In the genomic region with DNA sequence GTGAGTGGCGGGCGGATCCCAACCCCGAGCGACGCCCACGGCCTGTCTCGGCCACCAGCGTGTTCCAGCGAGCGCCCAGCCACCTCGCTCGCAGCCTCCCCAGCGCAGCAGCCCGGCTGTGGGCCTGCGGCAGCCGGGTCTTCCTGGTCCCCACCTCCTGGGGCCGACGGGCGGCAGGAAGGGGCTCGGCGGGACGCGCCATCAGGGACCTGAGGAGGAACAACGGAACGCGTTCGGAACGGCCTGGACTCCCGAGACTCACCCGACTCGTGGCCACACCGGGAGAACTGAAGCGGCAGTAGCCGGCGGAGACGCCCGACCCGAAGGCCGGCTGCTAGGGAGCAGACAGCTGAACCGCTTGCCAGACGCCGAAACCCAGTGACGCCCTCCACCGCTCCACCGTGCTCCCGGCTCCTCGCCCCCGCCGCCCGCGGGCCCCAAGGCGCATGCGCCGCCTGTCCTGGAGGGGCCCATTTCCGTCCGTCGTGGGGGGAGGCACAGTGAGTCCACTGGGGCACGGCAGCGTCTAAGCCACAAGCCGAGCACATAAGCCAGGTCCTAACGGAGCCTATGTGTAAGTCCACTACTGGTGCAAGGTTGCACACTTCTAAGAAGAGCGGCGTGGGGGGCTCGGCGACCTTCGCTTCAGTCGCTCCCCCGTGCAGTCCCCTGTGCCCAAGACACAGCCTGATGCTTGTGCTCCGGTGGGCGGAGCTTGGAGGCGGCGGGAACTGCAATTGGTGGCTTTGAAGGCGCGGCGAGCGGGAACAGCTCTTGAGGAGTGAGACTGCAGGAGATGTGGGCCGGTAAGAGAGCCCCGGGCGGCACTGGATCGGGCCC, we compare ENCODE assay signal across 8 cellular contexts. TPM values are rescaled to one million over a fixed set of nuclear protein-coding genes. Genes with fewer than 3 reads are reported as not detected.
DNase-seq lines count a peak whose midpoint lies in the region; ATAC-seq, FAIRE-seq and TF ChIP-seq lines count a peak whose summit lies in the region.

A gene with protein sequence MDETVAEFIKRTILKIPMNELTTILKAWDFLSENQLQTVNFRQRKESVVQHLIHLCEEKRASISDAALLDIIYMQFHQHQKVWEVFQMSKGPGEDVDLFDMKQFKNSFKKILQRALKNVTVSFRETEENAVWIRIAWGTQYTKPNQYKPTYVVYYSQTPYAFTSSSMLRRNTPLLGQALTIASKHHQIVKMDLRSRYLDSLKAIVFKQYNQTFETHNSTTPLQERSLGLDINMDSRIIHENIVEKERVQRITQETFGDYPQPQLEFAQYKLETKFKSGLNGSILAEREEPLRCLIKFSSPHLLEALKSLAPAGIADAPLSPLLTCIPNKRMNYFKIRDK (plus strand): TSS at position 743 of the 840 bp plus-strand sequence. CDS start 4,726 bp downstream, outside the sequence.
A gene (minus strand): TSS at position 414 of the 840 bp plus-strand sequence. CDS start 9,491 bp downstream, outside the sequence.

- TF ChIP-seq EP300 in ovary (IDR thresholded peaks at IDR 0.05) = no peak

- H3K9me3 ChIP-seq in ovary (no peaks in the 10 kb centered on the region), thyroid gland (no peaks in the 10 kb centered on the region)

- FAIRE-seq in GM12891 (lab: Jason Lieb, UNC) = peak; percentile 66

- peak; percentile 77 for DNase-seq in GM12891 (ENCODE audit: insufficient read length, low spot score)
- peak; percentile 88 for DNase-seq in NCI-H1417 treated with DMSO at 0.1 percent for 48 hours (lab: John Stamatoyannopoulos, UW)
- DNase-seq in SW 1271 (lab: John Stamatoyannopoulos, UW) = peak; percentile 90 to 94
- peak; percentile 90 for DNase-seq in activated naive CD8-positive, alpha-beta T cell treated with anti-CD3 and anti-CD28 coated beads, Interleukin-2, amount 50 U/mL, for 16 hours (ENCODE audit: low read depth, low spot score)
- DNase-seq in Right ventricle myocardium inferior (ENCODE audit: missing footprints) = peak; percentile 99
- peak; percentile 99 to 100 (median 99) for DNase-seq in ovary
- DNase-seq in thyroid gland = peak; percentile 100

- WGBS in ovary, 3 donors = 0 to 1% (median 1%) methylated on average over 57 to 80 of the region's 80 CpGs
- 0 to 1% methylated on average over 19 to 23 of the region's 80 CpGs for WGBS in thyroid gland, 2 donors

- intact Hi-C loops in Right ventricle myocardium inferior (cut with DNase I) (loop anchor here (2.0 to 10.0 kb wide), 2 partner anchors 70 to 728 kb away; a partner anchor contains a TSS), ovary (cut with DNase I) (loop anchor here in 1 of 4 donors (2.0 to 10.0 kb wide), 2 partner anchors 70 to 728 kb away; a partner anchor contains a TSS), thyroid gland (cut with DNase I) (loop anchor here (10.0 kb wide), 2 partner anchors 68 to 308 kb away; a partner anchor contains a TSS)

- H3K36me3 ChIP-seq in ovary (no peaks in the 10 kb centered on the region), thyroid gland (no peaks in the 10 kb centered on the region)

- TF ChIP-seq POLR2A in GM12891 (IDR thresholded peaks at IDR 0.05; ENCODE audit: low read depth, low read length) (peak; percentile 61), ovary (IDR thresholded peaks at IDR 0.05) (peak; percentile 90), thyroid gland (IDR thresholded peaks at IDR 0.05) (peak in 1 of 2 donors; percentile 91)

- peak within 1 kb of the TSS; percentile 94 to 98 for H3K27ac ChIP-seq in ovary
- H3K27ac ChIP-seq in thyroid gland = peak within 1 kb of the TSS; percentile 93 to 99 (median 94)

- ATAC-seq in HG02798 (IDR thresholded peaks at IDR 0.05; ENCODE audit: poor library complexity, unreplicated experiment) (peak; percentile 86), Right ventricle myocardium inferior (peak; percentile 97)

- H3K27me3 ChIP-seq in ovary = no peaks in the 10 kb centered on the region
- H3K27me3 ChIP-seq in thyroid gland = no peaks in the 10 kb centered on the region

- H3K4me3 ChIP-seq in ovary = peak within 1 kb of the TSS; percentile 81
- H3K4me3 ChIP-seq in thyroid gland (replicated peaks in 1 of 3) = peak within 1 kb of the TSS; percentile 59 to 98 (median 85)

- H3K4me1 ChIP-seq in ovary (ENCODE audit: insufficient read depth) (peaks cover 9% of the 10 kb centered on the region), thyroid gland (peaks cover 10 to 22% of the 10 kb centered on the region in 2 donors)

- peak in 2 of 3 donors; percentile 21 to 28 for TF ChIP-seq CTCF in ovary (IDR thresholded peaks at IDR 0.05)
- peak in 1 of 6 experiments; percentile 18 for TF ChIP-seq CTCF in thyroid gland (IDR thresholded peaks at IDR 0.05)

TF ChIP-seq in GM12891, 5 proteins besides CTCF, POLR2A, EP300 and RAD21:
- no peak; the same call in 1 of the 2 replicates for TF ChIP-seq POU2F2 (IDR thresholded peaks at IDR 0.05; ENCODE audit: low read depth, low read length)
- TF ChIP-seq POLR2AphosphoS5 (IDR thresholded peaks at IDR 0.05; ENCODE audit: low read depth, low read length) = peak; percentile 47; the same call in 1 of the 2 replicates
- peak; percentile 78 for TF ChIP-seq TAF1 (IDR thresholded peaks at IDR 0.05; ENCODE audit: low read depth, low read length)
- TF ChIP-seq PAX5 (IDR thresholded peaks at IDR 0.05; ENCODE audit: insufficient read depth, low read length, severe bottlenecking) = peak; percentile 21

RNA-seq across cellular contexts. Expression of the first gene that starts in this region (rescaled TPM):
- 51.2 TPM for polyA plus RNA-seq in GM12891 (2012; ENCODE audit: low read depth, missing spikeins)
- 8.9 TPM for total RNA-seq in Right ventricle myocardium inferior
- 1 to 10 TPM; 1.4 to 4.0 (median 2.8) TPM for total RNA-seq in ovary
- 1 to 10 TPM; 2.0 to 8.2 TPM for polyA plus RNA-seq in ovary
- total RNA-seq in thyroid gland = 10 to 100 TPM in 1 of 4 donors, 1 to 10 TPM in 3; 5.8 to 14.4 (median 6.7) TPM

RNA-seq across cellular contexts. Expression of the second gene that starts in this region (rescaled TPM):
- polyA plus RNA-seq in GM12891 (2012; ENCODE audit: low read depth, missing spikeins) = 110 TPM
- total RNA-seq in Right ventricle myocardium inferior = 130 TPM
- 10 to 100 TPM; 19.1 to 41.1 (median 25.9) TPM for total RNA-seq in ovary
- polyA plus RNA-seq in ovary = 10 to 100 TPM; 24.3 to 39.6 TPM
- 10 to 100 TPM; 36.8 to 89.1 (median 59.7) TPM for total RNA-seq in thyroid gland

Comparison
In these comparisons a context has a peak if more than half of its experiments do, and no peak if none do; other contexts are left out.
1. Peak in every context shown above with its lines: DNase-seq, ATAC-seq, H3K4me3 ChIP-seq and H3K27ac ChIP-seq.